21 cellular contexts compared by ENCODE assay signal in genomic region chr4:7209699-7210098, GRCh38. TPM values are rescaled to one million over a fixed set of nuclear protein-coding genes. Genes with fewer than 3 reads are reported as not detected.
"Had no signal": no experiment of that assay in that cellular context is flagged by ENCODE, and none has a peak within 500 bp of the region (broad histone marks: within the 10 kb centered on the region; RNA-seq: fewer than 3 reads in every experiment).

No MANE protein-coding gene starts in this region.

- H3K9me3 ChIP-seq: testis had no signal

- H3K36me3 ChIP-seq: spleen, upper lobe of left lung had no signal

- H3K9me3 Mint-ChIP-seq: activated naive CD8-positive, alpha-beta T cell treated with anti-CD3 and anti-CD28 coated beads, Interleukin-2, amount 10 ng/mL, durations not matched to agents 7 days and 5 days; activated T-cell treated with anti-CD3 and anti-CD28 coated beads, Interleukin-2, amount 50 U/mL, for 72 hours had no signal

- H3K4me3 Mint-ChIP-seq: activated B cell treated with CpG ODN at 0.5 μM for 24 hours; activated CD4-positive, alpha-beta memory T cell treated with anti-CD3 and anti-CD28 coated beads for 36 hours; activated naive CD4-positive, alpha-beta T cell treated with anti-CD3 and anti-CD28 coated beads for 36 hours; activated naive CD8-positive, alpha-beta T cell treated with anti-CD3 and anti-CD28 coated beads, Interleukin-2, amount 10 ng/mL, durations not matched to agents 7 days and 5 days; activated T-cell treated with anti-CD3 and anti-CD28 coated beads, Interleukin-2, amount 50 U/mL, for 72 hours; memory B cell had no signal

- H3K27ac ChIP-seq: epithelial cell of prostate, hepatocyte, spleen, testis, upper lobe of left lung had no signal

- H3K4me1 ChIP-seq: spleen had no signal

- H3K36me3 Mint-ChIP-seq: activated CD4-positive, alpha-beta memory T cell treated with anti-CD3 and anti-CD28 coated beads for 36 hours; activated naive CD8-positive, alpha-beta T cell treated with anti-CD3 and anti-CD28 coated beads, Interleukin-2, amount 10 ng/mL, durations not matched to agents 7 days and 5 days; memory B cell had no signal

- H3K4me1 Mint-ChIP-seq: activated B cell treated with CpG ODN at 0.5 μM for 24 hours; activated naive CD8-positive, alpha-beta T cell treated with anti-CD3 and anti-CD28 coated beads, Interleukin-2, amount 10 ng/mL, durations not matched to agents 7 days and 5 days; memory B cell had no signal

- H3K4me2 ChIP-seq: hepatocyte had no signal

- H3K27me3 ChIP-seq: hepatocyte, testis, upper lobe of left lung had no signal

- ATAC-seq: activated T-cell treated with anti-CD3 and anti-CD28 coated beads, Interleukin-2, amount 50 U/mL, for 72 hours; left ventricle myocardium superior had no signal

- DNase-seq: activated B cell treated with CpG ODN at 0.5 μM for 24 hours; activated CD4-positive, alpha-beta memory T cell treated with anti-CD3 and anti-CD28 coated beads for 36 hours; activated CD4-positive, alpha-beta T cell treated with anti-CD3 and anti-CD28 coated beads for 4 hours; activated effector memory CD4-positive, alpha-beta T cell treated with Interleukin-2 at 50 U/mL for 16 hours; activated naive CD4-positive, alpha-beta T cell treated with anti-CD3 and anti-CD28 coated beads for 36 hours; activated naive CD8-positive, alpha-beta T cell treated with anti-CD3 and anti-CD28 coated beads, Interleukin-2, amount 10 ng/mL, durations not matched to agents 7 days and 5 days; activated T-cell treated with anti-CD3 and anti-CD28 coated beads, Interleukin-2, amount 50 U/mL, for 72 hours; amniotic stem cell; cerebellar nuclear complex; cortex of kidney; foreskin melanocyte; left ventricle myocardium superior; spleen; stimulated activated CD4-positive, alpha-beta T cell treated with anti-CD3 and anti-CD28 coated beads, Interleukin-4, amount 100 ng/mL, for 1 hour; stimulated activated naive CD4-positive, alpha-beta T cell; T-helper 1 cell; testis had no signal

- H3K4me3 ChIP-seq: hepatocyte, spleen, testis, upper lobe of left lung had no signal

- H3K27me3 Mint-ChIP-seq: memory B cell had no signal

- H3K27ac Mint-ChIP-seq: activated B cell treated with CpG ODN at 0.5 μM for 24 hours; activated CD4-positive, alpha-beta memory T cell treated with anti-CD3 and anti-CD28 coated beads for 36 hours; activated naive CD4-positive, alpha-beta T cell treated with anti-CD3 and anti-CD28 coated beads for 36 hours; activated naive CD8-positive, alpha-beta T cell treated with anti-CD3 and anti-CD28 coated beads, Interleukin-2, amount 10 ng/mL, durations not matched to agents 7 days and 5 days; activated T-cell treated with anti-CD3 and anti-CD28 coated beads, Interleukin-2, amount 50 U/mL, for 72 hours; memory B cell had no signal

RNA-seq across cellular contexts. Expression of gene SORCS2, which starts 17.4 kb away (rescaled TPM):
- total RNA-seq: activated B cell treated with CpG ODN at 0.5 μM for 24 hours; activated naive CD8-positive, alpha-beta T cell treated with anti-CD3 and anti-CD28 coated beads, Interleukin-2, amount 10 ng/mL, durations not matched to agents 7 days and 5 days had no signal
